In genomic region chr6:11276911-11277274, GRCh38 we compare ENCODE assay signal across 11 cellular contexts. TPM values are rescaled to one million over a fixed set of nuclear protein-coding genes. Genes with fewer than 3 reads are reported as not detected.
DNase-seq lines count a peak whose midpoint lies in the region; ATAC-seq and TF ChIP-seq lines count a peak whose summit lies in the region.
"Had no signal": no experiment of that assay in that cellular context is flagged by ENCODE, and none has a peak within 500 bp of the region (broad histone marks: within the 10 kb centered on the region; RNA-seq: fewer than 3 reads in every experiment).

No MANE protein-coding gene starts in this region.

- H3K36me3 ChIP-seq in stomach = no peaks in the 10 kb centered on the region
- H3K36me3 ChIP-seq in HAP-1 (replicated peaks) = no peaks in the 10 kb centered on the region
- H3K36me3 ChIP-seq in ovary = no peaks in the 10 kb centered on the region

- TF ChIP-seq CTCF in VCaP (conservative IDR thresholded peaks at IDR 0.05) = no peak
- no peak for TF ChIP-seq CTCF in stomach (IDR thresholded peaks at IDR 0.05)
- TF ChIP-seq CTCF in ovary (IDR thresholded peaks at IDR 0.05) = no peak

- no peak for ATAC-seq in activated T-cell treated with anti-CD3 and anti-CD28 coated beads, Interleukin-2, amount 50 U/mL, for 72 hours (replicated peaks in 1 of 2)
- no peak for ATAC-seq in activated T-cell treated with anti-CD3 and anti-CD28 coated beads, Interleukin-2, amount 50 U/mL, for 4 hours
- ATAC-seq in HG03045 (IDR thresholded peaks at IDR 0.05; ENCODE audit: unreplicated experiment) = no peak

- in situ Hi-C loops in HAP-1 (cut with MboI; ENCODE audit: low sequenced_read_pairs) = no loop called here

- 64 to 89% (median 84%) methylated on average over 4 of the region's 4 CpGs for WGBS in stomach, 5 donors
- 67 to 94% (median 93%) methylated on average over 4 of the region's 4 CpGs for WGBS in ovary, 3 donors

- TF ChIP-seq POLR2A in stomach (IDR thresholded peaks at IDR 0.05) = no peak
- no peak for TF ChIP-seq POLR2A in ovary (IDR thresholded peaks at IDR 0.05)

- H3K36me3 Mint-ChIP-seq in activated T-cell treated with anti-CD3 and anti-CD28 coated beads, Interleukin-2, amount 50 U/mL, for 72 hours (ENCODE audit: insufficient read depth in 2 of 2) = peaks cover 0 to 4% of the 10 kb centered on the region in 2 donors
- peaks cover 37% of the 10 kb centered on the region for H3K36me3 Mint-ChIP-seq in activated T-cell treated with anti-CD3 and anti-CD28 coated beads, Interleukin-2, amount 50 U/mL, for 4 hours (ENCODE audit: insufficient read depth)

- H3K27me3 Mint-ChIP-seq in activated T-cell treated with anti-CD3 and anti-CD28 coated beads, Interleukin-2, amount 50 U/mL, for 72 hours (ENCODE audit: low read depth) = no peaks in the 10 kb centered on the region
- H3K27me3 Mint-ChIP-seq in activated T-cell treated with anti-CD3 and anti-CD28 coated beads, Interleukin-2, amount 50 U/mL, for 4 hours (ENCODE audit: low read depth) = no peaks in the 10 kb centered on the region

- intact Hi-C loops in stomach (cut with DNase I; ENCODE audit: low total_unique reads) (no loop called here), ovary (cut with DNase I) (no loop called here)

- H3K27ac Mint-ChIP-seq in activated T-cell treated with anti-CD3 and anti-CD28 coated beads, Interleukin-2, amount 50 U/mL, for 72 hours = peak overlapping the region; percentile 93

- H3K4me1 ChIP-seq in stomach (peaks cover 32 to 55% (median 41%) of the 10 kb centered on the region in 4 donors), HAP-1 (peaks cover 14% of the 10 kb centered on the region), ovary (ENCODE audit: insufficient read depth) (peaks cover 27% of the 10 kb centered on the region)

- peaks cover 1 to 2% of the 10 kb centered on the region in 2 donors for H3K9me3 Mint-ChIP-seq in activated T-cell treated with anti-CD3 and anti-CD28 coated beads, Interleukin-2, amount 50 U/mL, for 72 hours
- H3K9me3 Mint-ChIP-seq in activated T-cell treated with anti-CD3 and anti-CD28 coated beads, Interleukin-2, amount 50 U/mL, for 4 hours = no peaks in the 10 kb centered on the region

- H3K9me3 ChIP-seq in stomach (no peaks in the 10 kb centered on the region), HAP-1 (no peaks in the 10 kb centered on the region), ovary (no peaks in the 10 kb centered on the region)

- TF ChIP-seq EP300 in stomach (IDR thresholded peaks at IDR 0.05) (no peak), ovary (IDR thresholded peaks at IDR 0.05) (no peak)

- H3K27ac ChIP-seq in VCaP = peak overlapping the region; percentile 26; the same call in 1 of the 2 replicates
- peak overlapping the region in 4 of 5 donors; percentile 5 to 57 (median 44) for H3K27ac ChIP-seq in stomach
- no peak overlapping the region for H3K27ac ChIP-seq in ovary

- peaks cover 39% of the 10 kb centered on the region for H3K4me1 Mint-ChIP-seq in activated T-cell treated with anti-CD3 and anti-CD28 coated beads, Interleukin-2, amount 50 U/mL, for 72 hours (ENCODE audit: low read depth)
- peaks cover 56% of the 10 kb centered on the region for H3K4me1 Mint-ChIP-seq in activated T-cell treated with anti-CD3 and anti-CD28 coated beads, Interleukin-2, amount 50 U/mL, for 4 hours (ENCODE audit: low read depth)

- peak overlapping the region; percentile 73 to 79 for H3K4me3 Mint-ChIP-seq in activated T-cell treated with anti-CD3 and anti-CD28 coated beads, Interleukin-2, amount 50 U/mL, for 72 hours
- no peak overlapping the region for H3K4me3 Mint-ChIP-seq in activated T-cell treated with anti-CD3 and anti-CD28 coated beads, Interleukin-2, amount 50 U/mL, for 4 hours

- H3K27me3 ChIP-seq in stomach = no peaks in the 10 kb centered on the region
- H3K27me3 ChIP-seq in HAP-1 (ENCODE audit: low read depth) = no peaks in the 10 kb centered on the region
- no peaks in the 10 kb centered on the region for H3K27me3 ChIP-seq in ovary

- H3K4me3 ChIP-seq in stomach (no peak overlapping the region), HAP-1 (no peak overlapping the region), ovary (no peak overlapping the region)

- no peak for DNase-seq in activated T-cell treated with anti-CD3 and anti-CD28 coated beads, Interleukin-2, amount 50 U/mL, for 72 hours
- no peak for DNase-seq in activated T-cell treated with anti-CD3 and anti-CD28 coated beads, Interleukin-2, amount 50 U/mL, for 4 hours
- DNase-seq in glomerular visceral epithelial cell (ENCODE audit: extremely low spot score) (peak; percentile 70), stomach (no peak), HAP-1 (ENCODE audit: low spot score in 2 of 2) (no peak), ovary (no peak)
- DNase-seq: GOT3, Kasumi-1, NCI-H446 had no signal

RNA-seq across cellular contexts. Expression of gene NEDD9, which starts 44.4 kb away (rescaled TPM):
- total RNA-seq in activated T-cell treated with anti-CD3 and anti-CD28 coated beads, Interleukin-2, amount 50 U/mL, for 72 hours = 10 to 100 TPM; 20.8 to 36.4 TPM
- 10 to 100 TPM; 19.1 to 31.6 (median 31.5) TPM for total RNA-seq in activated T-cell treated with anti-CD3 and anti-CD28 coated beads, Interleukin-2, amount 50 U/mL, for 4 hours
- total RNA-seq in stomach = 10 to 100 TPM; 11.3 to 97.9 (median 48.2) TPM
- 10 to 100 TPM in 1 of 3 donors, 1 to 10 TPM in 2; 4.2 to 19.6 (median 9.2) TPM for polyA plus RNA-seq in stomach
- 10 to 100 TPM in 5 of 7 donors, 1 to 10 TPM in 2; 5.0 to 49.4 (median 17.4) TPM for total RNA-seq in ovary
- 10 to 100 TPM in 1 of 2 donors, 1 to 10 TPM in 1; 8.7 to 13.7 TPM for polyA plus RNA-seq in ovary

Comparison
In these comparisons a context has a peak if more than half of its experiments do, and no peak if none do; other contexts are left out.
1. H3K27ac ChIP-seq: peak in VCaP (single experiment) and stomach (4 of 5); none in ovary (0 of 2).